In genomic region chr14:59009967-59010366, GRCh38 we compare ENCODE assay signal across 28 cellular contexts.
DNase-seq lines count a peak whose midpoint lies in the region; ATAC-seq, FAIRE-seq and TF ChIP-seq lines count a peak whose summit lies in the region.
"Had no signal": no experiment of that assay in that cellular context is flagged by ENCODE, and none has a peak within 500 bp of the region (broad histone marks: within the 10 kb centered on the region; RNA-seq: fewer than 3 reads in every experiment).

No MANE protein-coding gene starts in this region.

- H3K18ac ChIP-seq in neuronal stem cell (ENCODE audit: low read length), result no peak overlapping the region

- no peaks in the 10 kb centered on the region for H3K79me1 ChIP-seq in neuronal stem cell (ENCODE audit: low read depth, low read length)

- H4K8ac ChIP-seq in neuronal stem cell (ENCODE audit: low read depth, low read length), result no peak overlapping the region

- peaks cover 17 to 39% of the 10 kb centered on the region in 2 donors for H3K9me3 Mint-ChIP-seq in stimulated activated naive CD8-positive, alpha-beta T cell treated with anti-CD3 and anti-CD28 coated beads, Interleukin-15, amount 100 ng/mL, for 72 hours
- H3K9me3 Mint-ChIP-seq in stimulated activated effector memory CD8-positive, alpha-beta T cell treated with anti-CD3 and anti-CD28 coated beads, Interleukin-12 subunit alpha, Interleukin-12 subunit beta, amount 100 ng/mL, for 72 hours, result peaks cover 18% of the 10 kb centered on the region

- H3K4me1 ChIP-seq in kidney (ENCODE audit: control insufficient read depth in 1 of 2, insufficient read depth in 1 of 2, low read depth in 1 of 2, low read length in 2 of 2) (no peaks in the 10 kb centered on the region), neuronal stem cell (ENCODE audit: control insufficient read depth in 2 of 2, insufficient read depth in 1 of 2, low read depth in 1 of 2, low read length in 2 of 2) (no peaks in the 10 kb centered on the region)
- H3K4me1 ChIP-seq: BE2C, BLaER1 had no signal

- no peaks in the 10 kb centered on the region for H3K36me3 ChIP-seq in kidney (ENCODE audit: control insufficient read depth in 1 of 2, insufficient read depth in 2 of 2, low read length in 2 of 2)
- H3K36me3 ChIP-seq in neuronal stem cell (replicated peaks in 1 of 2; ENCODE audit: control insufficient read depth in 2 of 2, insufficient read depth in 2 of 2, low read length in 2 of 2), result no peaks in the 10 kb centered on the region
- H3K36me3 ChIP-seq: BE2C, BLaER1 had no signal

- ATAC-seq in stimulated activated naive CD8-positive, alpha-beta T cell treated with anti-CD3 and anti-CD28 coated beads, Interleukin-15, Interleukin-2, amounts not matched to agents 100 U/mL and 50 U/mL, for 24 hours, result peak; percentile 23
- no peak for ATAC-seq in stimulated activated naive CD8-positive, alpha-beta T cell treated with anti-CD3 and anti-CD28 coated beads, Interleukin-15, amount 100 ng/mL, for 72 hours
- peak; percentile 16 for ATAC-seq in stimulated activated effector memory CD8-positive, alpha-beta T cell treated with anti-CD3 and anti-CD28 coated beads, Interleukin-12 subunit alpha, Interleukin-12 subunit beta, amount 100 ng/mL, for 72 hours
- ATAC-seq: GM12878 had no signal

- H3K4me3 Mint-ChIP-seq in stimulated activated naive CD8-positive, alpha-beta T cell treated with anti-CD3 and anti-CD28 coated beads, Interleukin-15, amount 100 ng/mL, for 72 hours, result no peak overlapping the region
- no peak overlapping the region for H3K4me3 Mint-ChIP-seq in stimulated activated effector memory CD8-positive, alpha-beta T cell treated with anti-CD3 and anti-CD28 coated beads, Interleukin-12 subunit alpha, Interleukin-12 subunit beta, amount 100 ng/mL, for 72 hours
- H3K4me3 Mint-ChIP-seq: CD14-positive monocyte; CD4-positive, alpha-beta memory T cell; CD8-positive, alpha-beta memory T cell had no signal

- TF ChIP-seq CTCF in kidney (IDR thresholded peaks at IDR 0.05; ENCODE audit: borderline replicate concordance, extremely low read depth, insufficient read depth), result no peak

- H3K4ac ChIP-seq in neuronal stem cell (ENCODE audit: low read length), result no peak overlapping the region

- H3K9me3 ChIP-seq in kidney (ENCODE audit: control insufficient read depth in 1 of 2, low read length in 2 of 2), result peaks cover 0 to 16% of the 10 kb centered on the region in 2 donors
- H3K9me3 ChIP-seq in neuronal stem cell (replicated peaks in 1 of 2; ENCODE audit: control insufficient read depth in 2 of 2, insufficient read depth in 1 of 2, low read depth in 1 of 2, low read length in 2 of 2), result peaks cover 0 to 5% of the 10 kb centered on the region in 2 donors
- H3K9me3 ChIP-seq: BE2C had no signal

- peak overlapping the region; percentile 70 for H2AK5ac ChIP-seq in neuronal stem cell (ENCODE audit: low read depth, low read length)

- FAIRE-seq in kidney (lab: Jason Lieb, UNC) (no peak), GM19239 (lab: Jason Lieb, UNC) (no peak)
- FAIRE-seq: A204.1, GM12878, GM12892 had no signal

- intact Hi-C loops in kidney (cut with DNase I), result no loop called here

- H3K27ac ChIP-seq in kidney (ENCODE audit: low read depth in 2 of 2, low read length in 2 of 2), result no peak overlapping the region
- H3K27ac ChIP-seq in neuronal stem cell (replicated peaks; ENCODE audit: low read length), result no peak overlapping the region
- H3K27ac ChIP-seq: BLaER1 had no signal

- H4K91ac ChIP-seq in neuronal stem cell (ENCODE audit: low read depth, low read length, poor library complexity), result no peak overlapping the region

- H2BK120ac ChIP-seq in neuronal stem cell (ENCODE audit: low read depth, low read length), result no peak overlapping the region

- no peaks in the 10 kb centered on the region for H3K27me3 Mint-ChIP-seq in stimulated activated naive CD8-positive, alpha-beta T cell treated with anti-CD3 and anti-CD28 coated beads, Interleukin-15, amount 100 ng/mL, for 72 hours
- H3K27me3 Mint-ChIP-seq: CD4-positive, CD25-positive, alpha-beta regulatory T cell had no signal

- H3K9ac ChIP-seq in kidney (ENCODE audit: low read length in 2 of 2), result no peak overlapping the region
- H3K9ac ChIP-seq in neuronal stem cell (ENCODE audit: low read depth, low read length, poor library complexity), result no peak overlapping the region
- H3K9ac ChIP-seq: BLaER1 had no signal

- H2AFZ ChIP-seq in neuronal stem cell (ENCODE audit: low read length), result no peak overlapping the region

- no peaks in the 10 kb centered on the region for H3K36me3 Mint-ChIP-seq in stimulated activated effector memory CD8-positive, alpha-beta T cell treated with anti-CD3 and anti-CD28 coated beads, Interleukin-12 subunit alpha, Interleukin-12 subunit beta, amount 100 ng/mL, for 72 hours
- H3K36me3 Mint-ChIP-seq: CD14-positive monocyte; CD4-positive, alpha-beta memory T cell; CD4-positive, CD25-positive, alpha-beta regulatory T cell; CD8-positive, alpha-beta memory T cell had no signal

- no peak overlapping the region for H2BK12ac ChIP-seq in neuronal stem cell (ENCODE audit: low read length)

- H3K27me3 ChIP-seq in neuronal stem cell (ENCODE audit: control insufficient read depth in 3 of 3, insufficient read depth in 3 of 3, low read depth in 1 of 3, low read length in 3 of 3), result no peaks in the 10 kb centered on the region
- H3K27me3 ChIP-seq: BE2C, BLaER1 had no signal

- no peak overlapping the region for H3K4me2 ChIP-seq in neuronal stem cell (ENCODE audit: insufficient read depth, low read length, poor library complexity, severe bottlenecking)
- H3K4me2 ChIP-seq: BLaER1 had no signal

- H3K4me1 Mint-ChIP-seq in stimulated activated naive CD8-positive, alpha-beta T cell treated with anti-CD3 and anti-CD28 coated beads, Interleukin-15, amount 100 ng/mL, for 72 hours, result no peaks in the 10 kb centered on the region
- no peaks in the 10 kb centered on the region for H3K4me1 Mint-ChIP-seq in stimulated activated effector memory CD8-positive, alpha-beta T cell treated with anti-CD3 and anti-CD28 coated beads, Interleukin-12 subunit alpha, Interleukin-12 subunit beta, amount 100 ng/mL, for 72 hours
- H3K4me1 Mint-ChIP-seq: CD14-positive monocyte; CD4-positive, alpha-beta memory T cell; CD4-positive, CD25-positive, alpha-beta regulatory T cell; CD8-positive, alpha-beta memory T cell had no signal

- DNase-seq in stimulated activated naive CD8-positive, alpha-beta T cell treated with anti-CD3 and anti-CD28 coated beads, Interleukin-15, Interleukin-2, amounts not matched to agents 100 U/mL and 50 U/mL, for 24 hours, result no peak
- DNase-seq in stimulated activated naive CD8-positive, alpha-beta T cell treated with anti-CD3 and anti-CD28 coated beads, Interleukin-15, amount 100 ng/mL, for 72 hours, result no peak
- DNase-seq in kidney (peak; percentile 37), neuronal stem cell (ENCODE audit: low spot score) (no peak), GM19239 (ENCODE audit: insufficient read length, low spot score) (no peak), NCI-H187 (lab: John Stamatoyannopoulos, UW) (no peak)
- DNase-seq in stimulated activated effector memory CD8-positive, alpha-beta T cell treated with anti-CD3 and anti-CD28 coated beads, Interleukin-12 subunit alpha, Interleukin-12 subunit beta, amount 100 ng/mL, for 72 hours (ENCODE audit: low spot score in 2 of 2), result no peak
- no peak for DNase-seq in NK-92 treated with Interleukin-12 subunit alpha and Interleukin-12 subunit beta, amount 100 ng/mL, for 24 hours (lab: John Stamatoyannopoulos, UW)
- DNase-seq: 8988T; ACHN; BE2C; C1 segment of cervical spinal cord; CD4-positive, alpha-beta memory T cell; CD4-positive, CD25-positive, alpha-beta regulatory T cell; CD8-positive, alpha-beta memory T cell; COR-L47; DMS 273 treated with DMSO at 0.1 percent for 48 hours; DMS153; DMS53; DMS79; DND-41; EL; GDM1 had no signal

- H3K14ac ChIP-seq in neuronal stem cell (ENCODE audit: low read length), result no peak overlapping the region

- no peak overlapping the region for H2BK15ac ChIP-seq in neuronal stem cell (ENCODE audit: low read length)

- H2BK5ac ChIP-seq in neuronal stem cell (ENCODE audit: low read length), result no peak overlapping the region

- no peak overlapping the region for H3K4me3 ChIP-seq in kidney (ENCODE audit: low read length in 2 of 2)
- no peak overlapping the region for H3K4me3 ChIP-seq in neuronal stem cell (ENCODE audit: low read length in 2 of 2)
- H3K4me3 ChIP-seq: BLaER1, GM12878 had no signal

- no peak overlapping the region for H3K23ac ChIP-seq in neuronal stem cell (ENCODE audit: low read depth, low read length, poor library complexity)

- H3K27ac Mint-ChIP-seq in stimulated activated naive CD8-positive, alpha-beta T cell treated with anti-CD3 and anti-CD28 coated beads, Interleukin-15, amount 100 ng/mL, for 72 hours, result no peak overlapping the region
- no peak overlapping the region for H3K27ac Mint-ChIP-seq in stimulated activated effector memory CD8-positive, alpha-beta T cell treated with anti-CD3 and anti-CD28 coated beads, Interleukin-12 subunit alpha, Interleukin-12 subunit beta, amount 100 ng/mL, for 72 hours
- H3K27ac Mint-ChIP-seq: CD14-positive monocyte; CD4-positive, alpha-beta memory T cell; CD4-positive, CD25-positive, alpha-beta regulatory T cell had no signal
